Comparison of ENCODE assay signal across 9 cellular contexts in the genomic region with DNA sequence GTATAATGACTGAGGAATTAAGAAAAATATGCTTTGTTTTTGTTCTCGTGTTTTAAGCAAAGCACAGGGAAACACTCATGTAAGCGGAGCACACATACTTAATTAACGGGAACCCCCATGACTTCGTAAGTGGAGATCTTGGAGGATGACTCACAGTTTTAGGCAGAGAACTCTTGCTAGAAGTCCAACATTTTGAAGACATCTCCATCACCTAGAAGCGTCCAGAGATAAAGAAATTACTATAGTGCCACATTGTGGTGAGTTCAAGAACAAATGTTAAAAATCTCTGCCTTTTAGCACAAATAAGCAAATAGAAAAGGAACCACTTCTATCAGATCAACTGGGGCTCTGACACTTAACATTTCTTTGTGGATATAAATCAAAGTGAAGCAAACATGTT.
A peak's percentile ranks its signal among the peaks of the same experiment; 100 is the strongest.
DNase-seq lines count a peak whose midpoint lies in the region; ATAC-seq, FAIRE-seq and TF ChIP-seq lines count a peak whose summit lies in the region.
"Had no signal": no experiment of that assay in that cellular context is flagged by ENCODE, and none has a peak within 500 bp of the region (broad histone marks: within the 10 kb centered on the region; RNA-seq: fewer than 3 reads in every experiment).

No MANE protein-coding gene starts in this region.

- FAIRE-seq in G401.6 (lab: Jason Lieb, UNC) = peak; percentile 23

- H3K36me3 ChIP-seq in lung (ENCODE audit: control insufficient read depth in 2 of 2, insufficient read depth in 2 of 2, low read length in 2 of 2) = no peaks in the 10 kb centered on the region
- H3K36me3 ChIP-seq in ascending aorta = no peaks in the 10 kb centered on the region
- H3K36me3 ChIP-seq: heart left ventricle had no signal

- no peaks in the 10 kb centered on the region for H3K9me3 ChIP-seq in lung (ENCODE audit: control insufficient read depth in 2 of 2, insufficient read depth in 1 of 2, low read length in 1 of 2)
- H3K9me3 ChIP-seq in ascending aorta = no peaks in the 10 kb centered on the region
- H3K9me3 ChIP-seq: heart left ventricle had no signal

- intact Hi-C loops in ascending aorta (cut with DNase I) = loop anchor here (2.0 kb wide), 1 partner anchor 884 kb away; no protein-coding TSS in a partner anchor

- H3K4me1 ChIP-seq in lung (ENCODE audit: control insufficient read depth in 2 of 2, insufficient read depth in 2 of 2, low read length in 2 of 2) (no peaks in the 10 kb centered on the region), ascending aorta (no peaks in the 10 kb centered on the region)
- H3K4me1 ChIP-seq: heart left ventricle had no signal

- TF ChIP-seq CTCF in lung (IDR thresholded peaks at IDR 0.05; ENCODE audit: control extremely low read depth, extremely low read depth) = no peak
- TF ChIP-seq CTCF in ascending aorta (IDR thresholded peaks at IDR 0.05) = no peak

- H3K27ac ChIP-seq in lung (ENCODE audit: low read depth in 1 of 2, low read length in 1 of 2) = no peak overlapping the region
- no peak overlapping the region for H3K27ac ChIP-seq in ascending aorta
- H3K27ac ChIP-seq: heart left ventricle had no signal

- DNase-seq in lung (ENCODE audit: low spot score) (no peak), T1000 (lab: John Stamatoyannopoulos, UW) (no peak), germinal center (ENCODE audit: low spot score) (no peak), ascending aorta (ENCODE audit: low spot score in 2 of 2) (no peak)
- DNase-seq in stimulated activated CD8-positive, alpha-beta memory T cell treated with anti-CD3 and anti-CD28 coated beads, Interleukin-4, amount 100 ng/mL, for 48 hours = no peak
- DNase-seq: heart left ventricle had no signal

- ATAC-seq in HG02678 (IDR thresholded peaks at IDR 0.05; ENCODE audit: unreplicated experiment) (peak; percentile 85), SK-N-SH treated with all-trans-retinoic acid at 6 μM for 48 hours (peak; percentile 76), lung (ENCODE audit: insufficient read depth, low FRiP score) (peak; percentile 79)

- WGBS in lung, 2 donors = 39 to 62% methylated on average over 5 of the region's 5 CpGs

- H3K27me3 ChIP-seq in lung (ENCODE audit: control insufficient read depth, insufficient read depth) = no peaks in the 10 kb centered on the region
- no peaks in the 10 kb centered on the region for H3K27me3 ChIP-seq in ascending aorta
- H3K27me3 ChIP-seq: heart left ventricle had no signal

- H3K4me3 ChIP-seq in lung = no peak overlapping the region
- H3K4me3 ChIP-seq in ascending aorta = no peak overlapping the region
- H3K4me3 ChIP-seq: heart left ventricle had no signal

TF ChIP-seq in SK-N-SH treated with all-trans-retinoic acid at 6 μM for 48 hours, 23 proteins besides CTCF, POLR2A, EP300 and RAD21:
- TF ChIP-seq ZFP3 (CRISPR knock-in tag; IDR thresholded peaks at IDR 0.05) = no peak
- no peak for TF ChIP-seq ZNF565 (CRISPR knock-in tag; conservative IDR thresholded peaks at IDR 0.05; ENCODE audit: low read depth)
- TF ChIP-seq, protein P1, sequence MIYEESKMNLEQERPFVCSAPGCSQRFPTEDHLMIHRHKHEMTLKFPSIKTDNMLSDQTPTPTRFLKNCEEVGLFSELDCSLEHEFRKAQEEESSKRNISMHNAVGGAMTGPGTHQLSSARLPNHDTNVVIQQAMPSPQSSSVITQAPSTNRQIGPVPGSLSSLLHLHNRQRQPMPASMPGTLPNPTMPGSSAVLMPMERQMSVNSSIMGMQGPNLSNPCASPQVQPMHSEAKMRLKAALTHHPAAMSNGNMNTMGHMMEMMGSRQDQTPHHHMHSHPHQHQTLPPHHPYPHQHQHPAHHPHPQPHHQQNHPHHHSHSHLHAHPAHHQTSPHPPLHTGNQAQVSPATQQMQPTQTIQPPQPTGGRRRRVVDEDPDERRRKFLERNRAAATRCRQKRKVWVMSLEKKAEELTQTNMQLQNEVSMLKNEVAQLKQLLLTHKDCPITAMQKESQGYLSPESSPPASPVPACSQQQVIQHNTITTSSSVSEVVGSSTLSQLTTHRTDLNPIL (CRISPR knock-in tag; IDR thresholded peaks at IDR 0.05; ENCODE audit: low read depth) = no peak
- no peak for TF ChIP-seq BACH2 (CRISPR knock-in tag; IDR thresholded peaks at IDR 0.05; ENCODE audit: borderline replicate concordance)
- TF ChIP-seq GLIS3 (CRISPR knock-in tag; IDR thresholded peaks at IDR 0.05) = no peak
- TF ChIP-seq ZNF70 (CRISPR knock-in tag; IDR thresholded peaks at IDR 0.05) = no peak
- TF ChIP-seq ZNF8 (CRISPR knock-in tag; IDR thresholded peaks at IDR 0.05) = no peak
- TF ChIP-seq, protein P2, sequence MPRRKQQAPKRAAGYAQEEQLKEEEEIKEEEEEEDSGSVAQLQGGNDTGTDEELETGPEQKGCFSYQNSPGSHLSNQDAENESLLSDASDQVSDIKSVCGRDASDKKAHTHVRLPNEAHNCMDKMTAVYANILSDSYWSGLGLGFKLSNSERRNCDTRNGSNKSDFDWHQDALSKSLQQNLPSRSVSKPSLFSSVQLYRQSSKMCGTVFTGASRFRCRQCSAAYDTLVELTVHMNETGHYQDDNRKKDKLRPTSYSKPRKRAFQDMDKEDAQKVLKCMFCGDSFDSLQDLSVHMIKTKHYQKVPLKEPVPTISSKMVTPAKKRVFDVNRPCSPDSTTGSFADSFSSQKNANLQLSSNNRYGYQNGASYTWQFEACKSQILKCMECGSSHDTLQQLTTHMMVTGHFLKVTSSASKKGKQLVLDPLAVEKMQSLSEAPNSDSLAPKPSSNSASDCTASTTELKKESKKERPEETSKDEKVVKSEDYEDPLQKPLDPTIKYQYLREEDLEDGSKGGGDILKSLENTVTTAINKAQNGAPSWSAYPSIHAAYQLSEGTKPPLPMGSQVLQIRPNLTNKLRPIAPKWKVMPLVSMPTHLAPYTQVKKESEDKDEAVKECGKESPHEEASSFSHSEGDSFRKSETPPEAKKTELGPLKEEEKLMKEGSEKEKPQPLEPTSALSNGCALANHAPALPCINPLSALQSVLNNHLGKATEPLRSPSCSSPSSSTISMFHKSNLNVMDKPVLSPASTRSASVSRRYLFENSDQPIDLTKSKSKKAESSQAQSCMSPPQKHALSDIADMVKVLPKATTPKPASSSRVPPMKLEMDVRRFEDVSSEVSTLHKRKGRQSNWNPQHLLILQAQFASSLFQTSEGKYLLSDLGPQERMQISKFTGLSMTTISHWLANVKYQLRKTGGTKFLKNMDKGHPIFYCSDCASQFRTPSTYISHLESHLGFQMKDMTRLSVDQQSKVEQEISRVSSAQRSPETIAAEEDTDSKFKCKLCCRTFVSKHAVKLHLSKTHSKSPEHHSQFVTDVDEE (CRISPR knock-in tag; IDR thresholded peaks at IDR 0.05) = no peak
- TF ChIP-seq, protein P3, sequence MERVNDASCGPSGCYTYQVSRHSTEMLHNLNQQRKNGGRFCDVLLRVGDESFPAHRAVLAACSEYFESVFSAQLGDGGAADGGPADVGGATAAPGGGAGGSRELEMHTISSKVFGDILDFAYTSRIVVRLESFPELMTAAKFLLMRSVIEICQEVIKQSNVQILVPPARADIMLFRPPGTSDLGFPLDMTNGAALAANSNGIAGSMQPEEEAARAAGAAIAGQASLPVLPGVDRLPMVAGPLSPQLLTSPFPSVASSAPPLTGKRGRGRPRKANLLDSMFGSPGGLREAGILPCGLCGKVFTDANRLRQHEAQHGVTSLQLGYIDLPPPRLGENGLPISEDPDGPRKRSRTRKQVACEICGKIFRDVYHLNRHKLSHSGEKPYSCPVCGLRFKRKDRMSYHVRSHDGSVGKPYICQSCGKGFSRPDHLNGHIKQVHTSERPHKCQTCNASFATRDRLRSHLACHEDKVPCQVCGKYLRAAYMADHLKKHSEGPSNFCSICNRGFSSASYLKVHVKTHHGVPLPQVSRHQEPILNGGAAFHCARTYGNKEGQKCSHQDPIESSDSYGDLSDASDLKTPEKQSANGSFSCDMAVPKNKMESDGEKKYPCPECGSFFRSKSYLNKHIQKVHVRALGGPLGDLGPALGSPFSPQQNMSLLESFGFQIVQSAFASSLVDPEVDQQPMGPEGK (CRISPR knock-in tag; IDR thresholded peaks at IDR 0.05; ENCODE audit: borderline replicate concordance) = no peak
- TF ChIP-seq OSR1 (CRISPR knock-in tag; IDR thresholded peaks at IDR 0.05) = no peak
- TF ChIP-seq, protein P4, sequence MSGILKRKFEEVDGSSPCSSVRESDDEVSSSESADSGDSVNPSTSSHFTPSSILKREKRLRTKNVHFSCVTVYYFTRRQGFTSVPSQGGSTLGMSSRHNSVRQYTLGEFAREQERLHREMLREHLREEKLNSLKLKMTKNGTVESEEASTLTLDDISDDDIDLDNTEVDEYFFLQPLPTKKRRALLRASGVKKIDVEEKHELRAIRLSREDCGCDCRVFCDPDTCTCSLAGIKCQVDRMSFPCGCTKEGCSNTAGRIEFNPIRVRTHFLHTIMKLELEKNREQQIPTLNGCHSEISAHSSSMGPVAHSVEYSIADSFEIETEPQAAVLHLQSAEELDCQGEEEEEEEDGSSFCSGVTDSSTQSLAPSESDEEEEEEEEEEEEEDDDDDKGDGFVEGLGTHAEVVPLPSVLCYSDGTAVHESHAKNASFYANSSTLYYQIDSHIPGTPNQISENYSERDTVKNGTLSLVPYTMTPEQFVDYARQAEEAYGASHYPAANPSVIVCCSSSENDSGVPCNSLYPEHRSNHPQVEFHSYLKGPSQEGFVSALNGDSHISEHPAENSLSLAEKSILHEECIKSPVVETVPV (CRISPR knock-in tag; IDR thresholded peaks at IDR 0.05) = no peak
- no peak for TF ChIP-seq ESRRG (CRISPR knock-in tag; IDR thresholded peaks at IDR 0.05)
- TF ChIP-seq, protein P5, sequence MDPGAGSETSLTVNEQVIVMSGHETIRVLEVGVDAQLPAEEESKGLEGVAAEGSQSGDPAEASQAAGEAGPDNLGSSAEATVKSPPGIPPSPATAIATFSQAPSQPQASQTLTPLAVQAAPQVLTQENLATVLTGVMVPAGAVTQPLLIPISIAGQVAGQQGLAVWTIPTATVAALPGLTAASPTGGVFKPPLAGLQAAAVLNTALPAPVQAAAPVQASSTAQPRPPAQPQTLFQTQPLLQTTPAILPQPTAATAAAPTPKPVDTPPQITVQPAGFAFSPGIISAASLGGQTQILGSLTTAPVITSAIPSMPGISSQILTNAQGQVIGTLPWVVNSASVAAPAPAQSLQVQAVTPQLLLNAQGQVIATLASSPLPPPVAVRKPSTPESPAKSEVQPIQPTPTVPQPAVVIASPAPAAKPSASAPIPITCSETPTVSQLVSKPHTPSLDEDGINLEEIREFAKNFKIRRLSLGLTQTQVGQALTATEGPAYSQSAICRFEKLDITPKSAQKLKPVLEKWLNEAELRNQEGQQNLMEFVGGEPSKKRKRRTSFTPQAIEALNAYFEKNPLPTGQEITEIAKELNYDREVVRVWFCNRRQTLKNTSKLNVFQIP (CRISPR knock-in tag; IDR thresholded peaks at IDR 0.05; ENCODE audit: borderline replicate concordance, low read depth) = no peak
- TF ChIP-seq ZC3H10 (CRISPR knock-in tag; IDR thresholded peaks at IDR 0.05) = no peak
- no peak for TF ChIP-seq PPARA (CRISPR knock-in tag; IDR thresholded peaks at IDR 0.05; ENCODE audit: borderline replicate concordance)
